In the genomic region with DNA sequence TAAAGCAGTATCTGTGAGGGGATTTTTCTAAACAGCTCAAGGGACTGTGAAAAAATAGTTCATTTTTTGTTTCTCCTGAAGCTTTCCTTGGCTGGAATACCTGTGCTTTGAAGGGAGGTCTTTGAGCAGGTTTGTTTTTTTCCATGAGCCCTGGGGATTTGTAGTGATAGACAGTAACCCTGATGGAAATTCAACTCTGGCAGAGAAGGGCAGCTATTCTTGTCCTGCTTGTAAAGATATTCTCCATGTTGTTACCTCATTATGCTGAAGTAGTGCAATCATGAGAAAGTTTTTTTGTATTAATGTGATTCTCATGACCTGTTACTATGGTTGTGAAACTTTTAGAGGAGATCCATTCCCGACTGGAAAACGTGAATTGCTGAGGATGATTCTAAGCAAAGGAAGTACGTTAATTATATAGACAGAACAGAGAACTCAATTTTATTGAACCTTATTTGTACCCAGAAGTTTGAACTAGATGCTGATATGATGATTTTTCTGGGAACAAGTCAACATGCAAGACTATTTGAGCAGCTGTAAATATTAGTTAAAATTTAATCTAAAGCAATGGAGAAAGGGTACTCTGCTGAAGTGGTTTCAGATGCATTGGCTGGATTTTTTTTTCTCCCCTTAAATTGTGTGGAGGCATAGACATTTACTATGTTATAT, we compare ENCODE assay signal across 13 cellular contexts. TPM values are rescaled to one million over a fixed set of nuclear protein-coding genes. Genes with fewer than 3 reads are reported as not detected.
DNase-seq lines count a peak whose midpoint lies in the region; ATAC-seq and TF ChIP-seq lines count a peak whose summit lies in the region.
"Had no signal": no experiment of that assay in that cellular context is flagged by ENCODE, and none has a peak within 500 bp of the region (broad histone marks: within the 10 kb centered on the region; RNA-seq: fewer than 3 reads in every experiment).

No MANE protein-coding gene starts in this region.

- H3K27me3 ChIP-seq in right atrium auricular region (no peaks in the 10 kb centered on the region), parathyroid adenoma (ENCODE audit: control insufficient read depth, insufficient read depth, low read length) (no peaks in the 10 kb centered on the region), mesenchymal stem cell (ENCODE audit: control insufficient read depth in 1 of 2, insufficient read depth in 1 of 2, low read length in 2 of 2) (no peaks in the 10 kb centered on the region)
- H3K27me3 ChIP-seq: dorsolateral prefrontal cortex had no signal

- H3K4me1 ChIP-seq in right atrium auricular region (peaks cover 0 to 35% of the 10 kb centered on the region in 2 donors), parathyroid adenoma (peaks cover 27% of the 10 kb centered on the region), mesenchymal stem cell (ENCODE audit: control insufficient read depth, insufficient read depth, low read depth, low read length) (peaks cover 5% of the 10 kb centered on the region)

- intact Hi-C loops in Right ventricle myocardium inferior (cut with DNase I), result no loop called here
- intact Hi-C loops in cardiac septum (cut with DNase I), result no loop called here

- no peak overlapping the region for H3K18ac ChIP-seq in mesenchymal stem cell (ENCODE audit: low read depth in 1 of 2, low read length in 2 of 2)

- H3K4me3 ChIP-seq in right atrium auricular region (no peak overlapping the region), parathyroid adenoma (ENCODE audit: low read depth, low read length) (no peak overlapping the region), mesenchymal stem cell (ENCODE audit: insufficient read depth in 1 of 2, low read depth in 1 of 2, low read length in 2 of 2) (no peak overlapping the region)
- H3K4me3 ChIP-seq: A549, dorsolateral prefrontal cortex had no signal

- H4K8ac ChIP-seq in mesenchymal stem cell (ENCODE audit: low read length), result no peak overlapping the region

- peak overlapping the region; percentile 30 to 54 for H3K27ac ChIP-seq in right atrium auricular region
- H3K27ac ChIP-seq in parathyroid adenoma, result peak overlapping the region; percentile 92
- no peak overlapping the region for H3K27ac ChIP-seq in mesenchymal stem cell (ENCODE audit: low read length, poor library complexity, severe bottlenecking)
- H3K27ac ChIP-seq: A549 had no signal

- peaks cover 27% of the 10 kb centered on the region for H3K79me1 ChIP-seq in mesenchymal stem cell (replicated peaks; ENCODE audit: low read length, poor library complexity, severe bottlenecking)

- H2BK5ac ChIP-seq in mesenchymal stem cell (ENCODE audit: low read depth, low read length, poor library complexity, severe bottlenecking), result no peak overlapping the region

- peak overlapping the region; percentile 42 for H3K4me2 ChIP-seq in parathyroid adenoma (ENCODE audit: low read length)
- no peak overlapping the region for H3K4me2 ChIP-seq in mesenchymal stem cell (ENCODE audit: low read length, poor library complexity, severe bottlenecking)
- H3K4me2 ChIP-seq: A549 had no signal

- no peak overlapping the region for H3K4ac ChIP-seq in mesenchymal stem cell (ENCODE audit: low read depth in 1 of 2, low read length in 2 of 2)

- H2AK5ac ChIP-seq in mesenchymal stem cell (ENCODE audit: low read length, severe bottlenecking), result no peak overlapping the region

- H3K9ac ChIP-seq in parathyroid adenoma (no peak overlapping the region), mesenchymal stem cell (ENCODE audit: low read length) (no peak overlapping the region)

- no peak for TF ChIP-seq CTCF in right atrium auricular region (IDR thresholded peaks at IDR 0.05)
- TF ChIP-seq CTCF in parathyroid adenoma (IDR thresholded peaks at IDR 0.05), result no peak

- H3K79me2 ChIP-seq in parathyroid adenoma, result peaks cover 24% of the 10 kb centered on the region

- DNase-seq in Right ventricle myocardium inferior (ENCODE audit: missing footprints) (no peak), cardiac septum (ENCODE audit: low spot score) (no peak), right atrium auricular region (ENCODE audit: low spot score) (no peak), mesenchymal stem cell (no peak), NCI-H128 (lab: John Stamatoyannopoulos, UW; ENCODE audit: unreplicated experiment) (no peak)
- DNase-seq: dorsolateral prefrontal cortex, glutamatergic neuron, mesendoderm, NCI-H2227 treated with DMSO at 0.1 percent for 48 hours had no signal

- no peaks in the 10 kb centered on the region for H3K9me3 ChIP-seq in right atrium auricular region
- H3K9me3 ChIP-seq in parathyroid adenoma (ENCODE audit: control insufficient read depth, low read length), result no peaks in the 10 kb centered on the region
- H3K9me3 ChIP-seq in mesenchymal stem cell (ENCODE audit: control insufficient read depth, low read length), result peaks cover 6% of the 10 kb centered on the region

- no peak overlapping the region for H3K14ac ChIP-seq in mesenchymal stem cell (ENCODE audit: low read length in 2 of 2)

- WGBS in mesenchymal stem cell, result 85% methylated on average over 2 of the region's 3 CpGs

- no peak overlapping the region for H2BK12ac ChIP-seq in mesenchymal stem cell (ENCODE audit: low read length in 2 of 2)

- H3K36me3 ChIP-seq in right atrium auricular region (peaks cover 10% of the 10 kb centered on the region), parathyroid adenoma (ENCODE audit: control insufficient read depth, insufficient read depth, low read length) (no peaks in the 10 kb centered on the region), mesenchymal stem cell (ENCODE audit: control insufficient read depth in 1 of 2, insufficient read depth in 2 of 2, low read depth in 1 of 2, low read length in 2 of 2) (peaks cover 16 to 32% of the 10 kb centered on the region in 2 experiments)

- H2AFZ ChIP-seq in parathyroid adenoma, result peak overlapping the region; percentile 58
- no peak overlapping the region for H2AFZ ChIP-seq in mesenchymal stem cell (ENCODE audit: low read depth, low read length)

- ATAC-seq in Right ventricle myocardium inferior, result peak; percentile 26
- ATAC-seq in GM19455 (IDR thresholded peaks at IDR 0.05; ENCODE audit: unreplicated experiment), result no peak
- no peak for ATAC-seq in esophagus mucosa
- ATAC-seq: A549 had no signal

- H2BK120ac ChIP-seq in mesenchymal stem cell (ENCODE audit: low read depth, low read length), result no peak overlapping the region

- H3K23ac ChIP-seq in mesenchymal stem cell (ENCODE audit: low read length in 2 of 2), result no peak overlapping the region

- no peak overlapping the region for H2BK15ac ChIP-seq in mesenchymal stem cell (ENCODE audit: low read depth, poor library complexity, severe bottlenecking)

- H4K91ac ChIP-seq in mesenchymal stem cell (ENCODE audit: low read length), result no peak overlapping the region

RNA-seq across cellular contexts. Expression of gene UTRN, which starts 12.5 kb away (rescaled TPM):
- total RNA-seq in Right ventricle myocardium inferior (69.2 TPM), cardiac septum (96.4 TPM), right atrium auricular region (10 to 100 TPM; 57.5 to 75.8 TPM), esophagus mucosa (44.0 TPM)
- polyA plus RNA-seq in mesenchymal stem cell (2013, experiment 1 of 2), result 14.5 TPM
- polyA plus RNA-seq in mesenchymal stem cell (2013, experiment 2 of 2), result 12.9 TPM
